ENCODE assay signal across 24 cellular contexts in the genomic region with DNA sequence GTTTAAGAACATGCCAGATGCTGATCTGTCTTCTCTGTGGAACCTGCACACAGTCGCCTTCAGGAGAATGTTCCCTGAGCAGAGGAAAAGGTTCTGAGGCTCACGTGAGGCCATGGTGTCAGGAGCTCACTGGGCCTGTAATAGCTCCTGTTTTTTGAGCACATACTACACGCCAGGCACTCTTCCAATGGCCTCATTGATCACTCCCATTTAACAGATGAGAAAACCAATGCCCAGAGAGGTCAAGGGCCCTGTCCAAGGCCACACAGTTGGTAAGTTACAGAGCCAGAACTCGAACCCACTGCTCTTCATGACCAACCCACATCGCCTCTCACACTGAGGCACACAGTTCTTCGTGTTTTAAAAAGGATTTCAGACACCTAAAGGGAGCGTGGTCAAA. TPM values are rescaled to one million over a fixed set of nuclear protein-coding genes. Genes with fewer than 3 reads are reported as not detected.
DNase-seq lines count a peak whose midpoint lies in the region; ATAC-seq, FAIRE-seq and TF ChIP-seq lines count a peak whose summit lies in the region.
"Had no signal": no experiment of that assay in that cellular context is flagged by ENCODE, and none has a peak within 500 bp of the region (broad histone marks: within the 10 kb centered on the region; RNA-seq: fewer than 3 reads in every experiment).

No MANE protein-coding gene starts in this region.

- H2BK120ac ChIP-seq in neuronal stem cell (ENCODE audit: low read depth, low read length) (no peak overlapping the region), mesenchymal stem cell (ENCODE audit: low read depth, low read length) (no peak overlapping the region)

- 0 out of 2 replicates have a peak overlapping the region, but pooled peaks have one; percentile 32 for H2AFZ ChIP-seq in GM23338
- no peak overlapping the region for H2AFZ ChIP-seq in K562 (ENCODE audit: low read depth, low read length)
- H2AFZ ChIP-seq in neuronal stem cell (ENCODE audit: low read length), result no peak overlapping the region
- H2AFZ ChIP-seq in mesenchymal stem cell (ENCODE audit: low read depth, low read length), result no peak overlapping the region

- no peaks in the 10 kb centered on the region for H3F3A ChIP-seq in GM23338 (replicated peaks; ENCODE audit: low read depth)

- H3K4me2 ChIP-seq in GM23338 (no peak overlapping the region), K562 (ENCODE audit: insufficient read depth, low read length) (no peak overlapping the region), neuronal stem cell (ENCODE audit: insufficient read depth, low read length, poor library complexity, severe bottlenecking) (no peak overlapping the region), mesenchymal stem cell (ENCODE audit: low read length, poor library complexity, severe bottlenecking) (no peak overlapping the region)
- H3K4me2 ChIP-seq: A549 had no signal

- no peak for ATAC-seq in GM23338
- ATAC-seq in K562, result no peak
- ATAC-seq in naive thymus-derived CD4-positive, alpha-beta T cell, result no peak

- no peaks in the 10 kb centered on the region for H3K9me2 ChIP-seq in GM23338 (ENCODE audit: insufficient read depth)

- H2AK5ac ChIP-seq in neuronal stem cell (ENCODE audit: low read depth, low read length) (peak overlapping the region; percentile 84), mesenchymal stem cell (ENCODE audit: low read length, severe bottlenecking) (no peak overlapping the region)

- H3K4me1 ChIP-seq in GM23338 (ENCODE audit: insufficient read depth), result no peaks in the 10 kb centered on the region
- peaks cover 3 to 4% of the 10 kb centered on the region in 2 experiments; a peak in 3 of 5 replicates for H3K4me1 ChIP-seq in K562 (replicated peaks in 1 of 2; ENCODE audit: control insufficient read depth in 2 of 2, insufficient read depth in 2 of 2, low read length in 2 of 2)
- H3K4me1 ChIP-seq in neuronal stem cell (ENCODE audit: control insufficient read depth in 2 of 2, insufficient read depth in 1 of 2, low read depth in 1 of 2, low read length in 2 of 2), result peaks cover 1 to 12% of the 10 kb centered on the region in 2 donors
- H3K4me1 ChIP-seq in naive thymus-derived CD4-positive, alpha-beta T cell (ENCODE audit: control insufficient read depth in 2 of 2, insufficient read depth in 2 of 2, low read length in 2 of 2), result no peaks in the 10 kb centered on the region
- H3K4me1 ChIP-seq in mesenchymal stem cell (ENCODE audit: control insufficient read depth, insufficient read depth, low read depth, low read length), result no peaks in the 10 kb centered on the region
- H3K4me1 ChIP-seq: A549 had no signal

- CTCF ChIA-PET in K562 (lab: Yijun Ruan, JAX; ENCODE audit: low intra/inter-chr PET ratio), result no interaction called here
- CTCF ChIA-PET in naive thymus-derived CD4-positive, alpha-beta T cell (lab: Charles Lee), result no interaction called here

- H4K20me1 ChIP-seq in GM23338 (replicated peaks; ENCODE audit: insufficient read depth) (no peaks in the 10 kb centered on the region), K562 (replicated peaks; ENCODE audit: control insufficient read depth, insufficient read depth, low read length) (no peaks in the 10 kb centered on the region)
- H4K20me1 ChIP-seq: BLaER1 treated with 17β-estradiol and CSF1 and Interleukin-3, amounts not matched to agents 10 nM and 100 nM had no signal

- H4K91ac ChIP-seq in neuronal stem cell (ENCODE audit: low read depth, low read length, poor library complexity) (no peak overlapping the region), mesenchymal stem cell (ENCODE audit: low read length) (no peak overlapping the region)

- in situ Hi-C loops in K562 (cut with MboI), result no loop called here

- no peaks in the 10 kb centered on the region for H3K9me1 ChIP-seq in K562 (ENCODE audit: control insufficient read depth, insufficient read depth, low read length)

- DNase-seq in GM23338 (ENCODE audit: low spot score) (no peak), K562 (ENCODE audit: extremely low read depth in 1 of 4, low spot score in 3 of 4) (no peak), neuronal stem cell (ENCODE audit: low spot score) (no peak), NCI-H1092 treated with DMSO at 0.1 percent for 48 hours (lab: John Stamatoyannopoulos, UW) (no peak), mesenchymal stem cell (no peak)
- DNase-seq in naive thymus-derived CD4-positive, alpha-beta T cell, result no peak
- DNase-seq: 8988T; ACHN; AML-193; BE2C; Calu3; CD4-positive, alpha-beta memory T cell; COR-L47; DMS53; DMS79 treated with DMSO at 0.1 percent for 48 hours; GF-D8; H7; HCEC 1CT had no signal

- no peak for FAIRE-seq in K562 (lab: Jason Lieb, UNC)
- FAIRE-seq: A549, GM12891, GM18507, H1 had no signal

- no peak overlapping the region for H3K4me3 Mint-ChIP-seq in GM23338
- H3K4me3 Mint-ChIP-seq in naive thymus-derived CD4-positive, alpha-beta T cell, result no peak overlapping the region
- H3K4me3 Mint-ChIP-seq: CD14-positive monocyte; CD4-positive, alpha-beta memory T cell had no signal

- 17% methylated on average over 7 of the region's 7 CpGs for WGBS in K562 (ENCODE audit: insufficient coverage, low coverage, missing lambda C conversion rate)
- WGBS in neuronal stem cell (ENCODE audit: extremely low coverage in 2 of 2, insufficient read length in 2 of 2, insufficient replicate concordance in 1 of 2), 2 donors, result no CpG with 5 or more reads among the region's 7 CpGs
- 76% methylated on average over 7 of the region's 7 CpGs for WGBS in mesenchymal stem cell

- POLR2A ChIA-PET in K562 (lab: Yijun Ruan, JAX), result no interaction called here
- POLR2A ChIA-PET in naive thymus-derived CD4-positive, alpha-beta T cell (lab: Charles Lee), result no interaction called here

- H3K79me2 ChIP-seq in GM23338 (replicated peaks; ENCODE audit: insufficient read depth), result no peaks in the 10 kb centered on the region
- no peaks in the 10 kb centered on the region for H3K79me2 ChIP-seq in K562 (ENCODE audit: control insufficient read depth, insufficient read depth, low read length)

- H3K18ac ChIP-seq in neuronal stem cell (ENCODE audit: low read length), result no peak overlapping the region
- no peak overlapping the region for H3K18ac ChIP-seq in mesenchymal stem cell (ENCODE audit: low read depth in 1 of 2, low read length in 2 of 2)

- H3K36me3 ChIP-seq in GM23338 (ENCODE audit: insufficient read depth) (no peaks in the 10 kb centered on the region), K562 (ENCODE audit: control insufficient read depth, insufficient read depth, low read length) (no peaks in the 10 kb centered on the region), neuronal stem cell (replicated peaks in 1 of 2; ENCODE audit: control insufficient read depth in 2 of 2, insufficient read depth in 2 of 2, low read length in 2 of 2) (no peaks in the 10 kb centered on the region), mesenchymal stem cell (ENCODE audit: control insufficient read depth in 1 of 2, insufficient read depth in 2 of 2, low read depth in 1 of 2, low read length in 2 of 2) (no peaks in the 10 kb centered on the region)
- no peaks in the 10 kb centered on the region for H3K36me3 ChIP-seq in naive thymus-derived CD4-positive, alpha-beta T cell (ENCODE audit: control insufficient read depth in 2 of 3, insufficient read depth in 3 of 3, low read length in 3 of 3)
- H3K36me3 ChIP-seq: BE2C; BLaER1 treated with 17β-estradiol and CSF1 and Interleukin-3, amounts not matched to agents 10 nM and 100 nM had no signal

- H3K79me1 ChIP-seq in neuronal stem cell (ENCODE audit: low read depth, low read length) (no peaks in the 10 kb centered on the region), mesenchymal stem cell (replicated peaks; ENCODE audit: low read length, poor library complexity, severe bottlenecking) (no peaks in the 10 kb centered on the region)

- no peak overlapping the region for H3K27ac Mint-ChIP-seq in GM23338
- no peak overlapping the region for H3K27ac Mint-ChIP-seq in naive thymus-derived CD4-positive, alpha-beta T cell

- H3K4me3 ChIP-seq in GM23338 (no peak overlapping the region), K562 (no peak overlapping the region), neuronal stem cell (ENCODE audit: low read length in 2 of 2) (no peak overlapping the region), mesenchymal stem cell (ENCODE audit: insufficient read depth in 1 of 2, low read depth in 1 of 2, low read length in 2 of 2) (no peak overlapping the region)
- H3K4me3 ChIP-seq in naive thymus-derived CD4-positive, alpha-beta T cell (ENCODE audit: low read length), result no peak overlapping the region
- H3K4me3 ChIP-seq: A549; BLaER1 treated with 17β-estradiol and CSF1 and Interleukin-3, amounts not matched to agents 10 nM and 100 nM had no signal

- no peak for TF ChIP-seq CTCF in GM23338 (conservative IDR thresholded peaks at IDR 0.05; ENCODE audit: low read depth in 2 of 2)
- TF ChIP-seq CTCF in K562 (IDR thresholded peaks at IDR 0.05 in 2 of 3, conservative IDR thresholded peaks at IDR 0.05 in 1 of 3; ENCODE audit: insufficient read depth in 2 of 3, low read depth in 1 of 3, low read length in 3 of 3), result no peak

- H3K23ac ChIP-seq in neuronal stem cell (ENCODE audit: low read depth, low read length, poor library complexity) (no peak overlapping the region), mesenchymal stem cell (ENCODE audit: low read length in 2 of 2) (peak overlapping the region in 1 of 2 experiments; percentile 27)

- peaks cover 4% of the 10 kb centered on the region for H3K27me3 Mint-ChIP-seq in GM23338 (ENCODE audit: insufficient read depth, low read depth, poor library complexity)
- peaks cover 0 to 3% (median 0%) of the 10 kb centered on the region in 5 donors for H3K27me3 Mint-ChIP-seq in naive thymus-derived CD4-positive, alpha-beta T cell
- H3K27me3 Mint-ChIP-seq: CD4-positive, alpha-beta memory T cell had no signal

- H3K9me3 ChIP-seq in K562 (replicated peaks; ENCODE audit: control insufficient read depth, insufficient read depth, low read depth, low read length) (no peaks in the 10 kb centered on the region), neuronal stem cell (replicated peaks in 1 of 2; ENCODE audit: control insufficient read depth in 2 of 2, insufficient read depth in 1 of 2, low read depth in 1 of 2, low read length in 2 of 2) (no peaks in the 10 kb centered on the region), mesenchymal stem cell (ENCODE audit: control insufficient read depth, low read length) (no peaks in the 10 kb centered on the region)
- no peaks in the 10 kb centered on the region for H3K9me3 ChIP-seq in naive thymus-derived CD4-positive, alpha-beta T cell (ENCODE audit: control insufficient read depth in 2 of 3, low read length in 3 of 3)
- H3K9me3 ChIP-seq: A549; BE2C; BLaER1 treated with 17β-estradiol and CSF1 and Interleukin-3, amounts not matched to agents 10 nM and 100 nM had no signal

- H3K36me3 Mint-ChIP-seq in GM23338 (ENCODE audit: low read depth), result no peaks in the 10 kb centered on the region
- no peaks in the 10 kb centered on the region for H3K36me3 Mint-ChIP-seq in naive thymus-derived CD4-positive, alpha-beta T cell
- H3K36me3 Mint-ChIP-seq: CD14-positive monocyte; CD4-positive, alpha-beta memory T cell had no signal

- no peak for TF ChIP-seq RAD21 in K562 (CRISPR knock-in tag; conservative IDR thresholded peaks at IDR 0.05 in 1 of 2, IDR thresholded peaks at IDR 0.05 in 1 of 2)

- no peak for TF ChIP-seq POLR2A in K562 (conservative IDR thresholded peaks at IDR 0.05)

- intact Hi-C loops in K562 (cut with micrococcal nuclease), result no loop called here
- intact Hi-C loops in naive thymus-derived CD4-positive, alpha-beta T cell (cut with micrococcal nuclease), result no loop called here

- no peaks in the 10 kb centered on the region for H3K9me3 Mint-ChIP-seq in GM23338
- H3K9me3 Mint-ChIP-seq in naive thymus-derived CD4-positive, alpha-beta T cell, result no peaks in the 10 kb centered on the region
- H3K9me3 Mint-ChIP-seq: CD14-positive monocyte; CD4-positive, alpha-beta memory T cell had no signal

- no peak overlapping the region for H3K9ac ChIP-seq in K562 (ENCODE audit: insufficient read depth in 1 of 2, low read depth in 2 of 2, low read length in 2 of 2)
- no peak overlapping the region for H3K9ac ChIP-seq in neuronal stem cell (ENCODE audit: low read depth, low read length, poor library complexity)
- no peak overlapping the region for H3K9ac ChIP-seq in mesenchymal stem cell (ENCODE audit: low read length)
- H3K9ac ChIP-seq: BLaER1 treated with 17β-estradiol and CSF1 and Interleukin-3, amounts not matched to agents 10 nM and 100 nM had no signal

- H3K4me1 Mint-ChIP-seq in GM23338, result peaks cover 4% of the 10 kb centered on the region; the same call in 2 of the 3 replicates
- H3K4me1 Mint-ChIP-seq in naive thymus-derived CD4-positive, alpha-beta T cell, result peaks cover 0 to 5% (median 0%) of the 10 kb centered on the region in 7 donors
- H3K4me1 Mint-ChIP-seq: CD14-positive monocyte; CD4-positive, alpha-beta memory T cell had no signal

- no peak overlapping the region for H4K8ac ChIP-seq in neuronal stem cell (ENCODE audit: low read depth, low read length)
- H4K8ac ChIP-seq in mesenchymal stem cell (ENCODE audit: low read length), result no peak overlapping the region

- H2BK12ac ChIP-seq in neuronal stem cell (ENCODE audit: low read length) (no peak overlapping the region), mesenchymal stem cell (ENCODE audit: low read length in 2 of 2) (no peak overlapping the region)

- TF ChIP-seq EP300 in K562 (IDR thresholded peaks at IDR 0.05; ENCODE audit: low read length), result no peak

- H2BK5ac ChIP-seq in neuronal stem cell (ENCODE audit: low read length), result no peak overlapping the region
- no peak overlapping the region for H2BK5ac ChIP-seq in mesenchymal stem cell (ENCODE audit: low read depth, low read length, poor library complexity, severe bottlenecking)

- H3K27ac ChIP-seq in GM23338 (ENCODE audit: low read depth) (no peak overlapping the region), K562 (ENCODE audit: extremely low read depth, low read depth, low read length) (no peak overlapping the region), neuronal stem cell (replicated peaks; ENCODE audit: low read length) (no peak overlapping the region), mesenchymal stem cell (ENCODE audit: low read length, poor library complexity, severe bottlenecking) (no peak overlapping the region)
- H3K27ac ChIP-seq in naive thymus-derived CD4-positive, alpha-beta T cell (ENCODE audit: low read depth, low read length), result no peak overlapping the region
- H3K27ac ChIP-seq: A549; BLaER1 treated with 17β-estradiol and CSF1 and Interleukin-3, amounts not matched to agents 10 nM and 100 nM had no signal

- H2BK15ac ChIP-seq in neuronal stem cell (ENCODE audit: low read length) (no peak overlapping the region), mesenchymal stem cell (ENCODE audit: low read depth, poor library complexity, severe bottlenecking) (no peak overlapping the region)

- H3K27me3 ChIP-seq in GM23338 (ENCODE audit: insufficient read depth) (no peaks in the 10 kb centered on the region), K562 (ENCODE audit: control insufficient read depth in 2 of 2, insufficient read depth in 2 of 2, low read length in 2 of 2) (peaks cover 0 to 3% of the 10 kb centered on the region in 2 experiments; a peak in 2 of 5 replicates), neuronal stem cell (ENCODE audit: control insufficient read depth in 3 of 3, insufficient read depth in 3 of 3, low read depth in 1 of 3, low read length in 3 of 3) (no peaks in the 10 kb centered on the region), mesenchymal stem cell (ENCODE audit: control insufficient read depth in 1 of 2, insufficient read depth in 1 of 2, low read length in 2 of 2) (peaks cover 13 to 26% of the 10 kb centered on the region in 2 experiments)
- no peaks in the 10 kb centered on the region for H3K27me3 ChIP-seq in naive thymus-derived CD4-positive, alpha-beta T cell (ENCODE audit: control insufficient read depth in 2 of 2, insufficient read depth in 2 of 2, low read length in 2 of 2)
- H3K27me3 ChIP-seq: BE2C had no signal

- H3K14ac ChIP-seq in neuronal stem cell (ENCODE audit: low read length) (no peak overlapping the region), mesenchymal stem cell (ENCODE audit: low read length in 2 of 2) (no peak overlapping the region)

- H3K4ac ChIP-seq in neuronal stem cell (ENCODE audit: low read length) (no peak overlapping the region), mesenchymal stem cell (ENCODE audit: low read depth in 1 of 2, low read length in 2 of 2) (no peak overlapping the region)

- BruUV-seq in K562 (replicated peaks; lab: Mats Ljungman, UMichigan), result no TSS peak

RNA-seq across cellular contexts. Expression of gene HHIPL1, which starts 7.3 kb away (rescaled TPM):
- 1.6 and 2.0 TPM in 2 replicates for total RNA-seq in GM23338 (2014; rRNA removed; shearing (Covaris generic))
- polyA plus RNA-seq in GM23338 (2016; fragmentation: Nextera tagmentation; extraction: Ambion mirVana) (1.9 TPM in 2 replicates), K562 (2011; rRNA removed) (not detected in 2 replicates), K562 (2014; fragmentation: Illumina TruSeq; extraction: Trizol) (not detected in 2 replicates), K562 (2014; fragmentation: Nextera tagmentation; extraction: Ambion mirVana) (not detected), K562 (2014; rRNA removed) (not detected in 2 replicates)
- 0.12 TPM in 1 of 2 replicates, not detected in the other for total RNA-seq in K562 (2011; cell fraction: chromatin; rRNA removed; ENCODE audit: low replicate concordance)
- total RNA-seq in K562 (2011; cell fraction: nucleolus; rRNA removed), result not detected in 2 replicates
- not detected in 2 replicates for total RNA-seq in K562 (2011; cell fraction: nucleoplasm; rRNA removed)
- total RNA-seq in K562 (2014; rRNA removed) (not detected in 2 replicates), K562 (2014; rRNA removed; fragmentation: Illumina TruSeq; extraction: Trizol) (not detected in 2 replicates), K562 (2015; rRNA removed; fragmentation: Illumina TruSeq; extraction: Trizol) (not detected in 2 replicates), K562 (2021) (not detected in 2 replicates)
- polyA plus RNA-seq in K562 (2011; cell fraction: cytosol; rRNA removed), result 0.03 TPM in 1 of 2 replicates, not detected in the other
- 0.01 TPM in 1 of 2 replicates, not detected in the other for polyA plus RNA-seq in K562 (2011; cell fraction: nucleus; rRNA removed)
- not detected in 2 replicates for polyA plus RNA-seq in K562 (2012)
- polyA minus RNA-seq in K562 (2011; rRNA and poly(A)+ RNA removed), result not detected in 2 replicates
- not detected in 2 replicates for polyA minus RNA-seq in K562 (2011; cell fraction: cytosol; rRNA and poly(A)+ RNA removed)
- polyA minus RNA-seq in K562 (2011; cell fraction: nucleus; rRNA and poly(A)+ RNA removed), result not detected in 2 replicates
- 0.67 TPM for polyA plus RNA-seq in neuronal stem cell (2013, experiment 1 of 2)
- 0.71 TPM for polyA plus RNA-seq in neuronal stem cell (2013, experiment 2 of 2)
- under 1 TPM in 2 of 5 experiments, not detected in 3; 0.40 to 0.41 TPM for total RNA-seq in naive thymus-derived CD4-positive, alpha-beta T cell
- not detected for polyA plus RNA-seq in naive thymus-derived CD4-positive, alpha-beta T cell
- 0.48 TPM for polyA plus RNA-seq in mesenchymal stem cell (2013, experiment 1 of 2)
- polyA plus RNA-seq in mesenchymal stem cell (2013, experiment 2 of 2), result 0.58 TPM
- total RNA-seq: Calu3 had no signal
- polyA plus RNA-seq: CD14-positive monocyte; CD4-positive, alpha-beta memory T cell had no signal

RNA-seq across cellular contexts. Expression of gene CCDC85C, which starts 33.6 kb away (rescaled TPM):
- total RNA-seq in GM23338 (2014; rRNA removed; shearing (Covaris generic)), result 24.9 and 26.8 TPM in 2 replicates
- polyA plus RNA-seq in GM23338 (2016; fragmentation: Nextera tagmentation; extraction: Ambion mirVana), result 4.5 and 6.5 TPM in 2 replicates
- total RNA-seq in K562 (2011; cell fraction: chromatin; rRNA removed; ENCODE audit: low replicate concordance), result 5.9 and 10.4 TPM in 2 replicates
- 5.2 and 5.5 TPM in 2 replicates for total RNA-seq in K562 (2011; cell fraction: nucleolus; rRNA removed)
- total RNA-seq in K562 (2011; cell fraction: nucleoplasm; rRNA removed), result 5.1 and 5.3 TPM in 2 replicates
- 6.3 and 13.5 TPM in 2 replicates for total RNA-seq in K562 (2014; rRNA removed)
- total RNA-seq in K562 (2014; rRNA removed; fragmentation: Illumina TruSeq; extraction: Trizol), result 3.7 and 5.2 TPM in 2 replicates
- 7.0 and 7.2 TPM in 2 replicates for total RNA-seq in K562 (2015; rRNA removed; fragmentation: Illumina TruSeq; extraction: Trizol)
- total RNA-seq in K562 (2021), result 22.0 and 22.7 TPM in 2 replicates
- polyA plus RNA-seq in K562 (2011; rRNA removed), result 4.2 and 5.4 TPM in 2 replicates
- 4.8 and 12.5 TPM in 2 replicates for polyA plus RNA-seq in K562 (2011; cell fraction: cytosol; rRNA removed)
- 5.2 and 10.5 TPM in 2 replicates for polyA plus RNA-seq in K562 (2011; cell fraction: nucleus; rRNA removed)
- 7.1 and 9.7 TPM in 2 replicates for polyA plus RNA-seq in K562 (2012)
- polyA plus RNA-seq in K562 (2014; fragmentation: Illumina TruSeq; extraction: Trizol), result 6.8 and 12.3 TPM in 2 replicates
- polyA plus RNA-seq in K562 (2014; fragmentation: Nextera tagmentation; extraction: Ambion mirVana), result under 1 TPM; 0.18 to 0.27 TPM
- polyA plus RNA-seq in K562 (2014; rRNA removed), result 7.2 and 9.7 TPM in 2 replicates
- polyA minus RNA-seq in K562 (2011; rRNA and poly(A)+ RNA removed), result 4.5 and 5.3 TPM in 2 replicates
- 13.7 TPM in 2 replicates for polyA minus RNA-seq in K562 (2011; cell fraction: cytosol; rRNA and poly(A)+ RNA removed)
- 1.8 and 3.0 TPM in 2 replicates for polyA minus RNA-seq in K562 (2011; cell fraction: nucleus; rRNA and poly(A)+ RNA removed)
- 22.3 TPM for polyA plus RNA-seq in neuronal stem cell (2013, experiment 1 of 2)
- 22.5 TPM for polyA plus RNA-seq in neuronal stem cell (2013, experiment 2 of 2)
- total RNA-seq in naive thymus-derived CD4-positive, alpha-beta T cell, result 1 to 10 TPM; 7.6 to 9.9 (median 9.0) TPM
- polyA plus RNA-seq in naive thymus-derived CD4-positive, alpha-beta T cell, result 1 to 10 TPM in 1 of 2 donors, under 1 TPM in 1; 0.76 to 1.5 TPM
- 1.1 TPM for polyA plus RNA-seq in mesenchymal stem cell (2013, experiment 1 of 2)
- polyA plus RNA-seq in mesenchymal stem cell (2013, experiment 2 of 2), result 1.2 TPM

RNA-seq across cellular contexts. Expression of gene CYP46A1, which starts 46.5 kb away (rescaled TPM):
- 0.47 and 0.59 TPM in 2 replicates for total RNA-seq in GM23338 (2014; rRNA removed; shearing (Covaris generic))
- 0.47 and 0.66 TPM in 2 replicates for polyA plus RNA-seq in GM23338 (2016; fragmentation: Nextera tagmentation; extraction: Ambion mirVana)
- not detected in 2 replicates for total RNA-seq in K562 (2011; cell fraction: chromatin; rRNA removed; ENCODE audit: low replicate concordance)
- total RNA-seq in K562 (2011; cell fraction: nucleolus; rRNA removed), result not detected in 2 replicates
- not detected in 2 replicates for total RNA-seq in K562 (2011; cell fraction: nucleoplasm; rRNA removed)
- total RNA-seq in K562 (2014; rRNA removed), result not detected in 2 replicates
- not detected in 2 replicates for total RNA-seq in K562 (2014; rRNA removed; fragmentation: Illumina TruSeq; extraction: Trizol)
- not detected in 2 replicates for total RNA-seq in K562 (2015; rRNA removed; fragmentation: Illumina TruSeq; extraction: Trizol)
- not detected in 2 replicates for total RNA-seq in K562 (2021)
- polyA plus RNA-seq in K562 (2011; rRNA removed), result not detected in 2 replicates
- polyA plus RNA-seq in K562 (2011; cell fraction: cytosol; rRNA removed), result not detected in 2 replicates
- 0.04 and 0.06 TPM in 2 replicates for polyA plus RNA-seq in K562 (2011; cell fraction: nucleus; rRNA removed)
- not detected in 2 replicates for polyA plus RNA-seq in K562 (2012)
- polyA plus RNA-seq in K562 (2014; fragmentation: Illumina TruSeq; extraction: Trizol), result not detected in 2 replicates
- not detected for polyA plus RNA-seq in K562 (2014; fragmentation: Nextera tagmentation; extraction: Ambion mirVana)
- polyA plus RNA-seq in K562 (2014; rRNA removed), result 0.05 TPM in 1 of 2 replicates, not detected in the other
- polyA minus RNA-seq in K562 (2011; rRNA and poly(A)+ RNA removed), result not detected in 2 replicates
- not detected in 2 replicates for polyA minus RNA-seq in K562 (2011; cell fraction: cytosol; rRNA and poly(A)+ RNA removed)
- not detected in 2 replicates for polyA minus RNA-seq in K562 (2011; cell fraction: nucleus; rRNA and poly(A)+ RNA removed)
- 1.5 TPM for polyA plus RNA-seq in neuronal stem cell (2013, experiment 1 of 2)
- polyA plus RNA-seq in neuronal stem cell (2013, experiment 2 of 2), result 1.6 TPM
- total RNA-seq in naive thymus-derived CD4-positive, alpha-beta T cell, result under 1 TPM in 4 of 5 experiments, not detected in 1; 0.13 to 0.34 (median 0.32) TPM
- polyA plus RNA-seq in naive thymus-derived CD4-positive, alpha-beta T cell, result under 1 TPM; 0.02 to 0.03 TPM
- 0.03 TPM for polyA plus RNA-seq in mesenchymal stem cell (2013, experiment 1 of 2)
- 0.03 TPM for polyA plus RNA-seq in mesenchymal stem cell (2013, experiment 2 of 2)
- total RNA-seq: Calu3 had no signal
- polyA plus RNA-seq: CD14-positive monocyte; CD4-positive, alpha-beta memory T cell had no signal
